Comparison of ENCODE assay signal across 1 cellular context in genomic region chr2:226835796-226836547, GRCh38.
TF ChIP-seq lines count a peak whose summit lies in the region.

A gene with protein sequence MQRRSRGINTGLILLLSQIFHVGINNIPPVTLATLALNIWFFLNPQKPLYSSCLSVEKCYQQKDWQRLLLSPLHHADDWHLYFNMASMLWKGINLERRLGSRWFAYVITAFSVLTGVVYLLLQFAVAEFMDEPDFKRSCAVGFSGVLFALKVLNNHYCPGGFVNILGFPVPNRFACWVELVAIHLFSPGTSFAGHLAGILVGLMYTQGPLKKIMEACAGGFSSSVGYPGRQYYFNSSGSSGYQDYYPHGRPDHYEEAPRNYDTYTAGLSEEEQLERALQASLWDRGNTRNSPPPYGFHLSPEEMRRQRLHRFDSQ (plus strand): TSS chr2:226836054. CDS start chr2:226864694, 28,640 bp downstream.

TF ChIP-seq in HepG2, 621 proteins besides CTCF, POLR2A, EP300 and RAD21 (continued from another document and continues in another):
- no peak for TF ChIP-seq ZNF646 (CRISPR knock-in tag; IDR thresholded peaks at IDR 0.05)
- TF ChIP-seq NCOA1 (CRISPR knock-in tag; IDR thresholded peaks at IDR 0.05): peak; percentile 54; the same call in 1 of the 2 replicates
- TF ChIP-seq KDM1A (CRISPR knock-in tag; IDR thresholded peaks at IDR 0.05): no peak
- no peak for TF ChIP-seq LCORL (IDR thresholded peaks at IDR 0.05)
- TF ChIP-seq LCORL (CRISPR knock-in tag; IDR thresholded peaks at IDR 0.05): peak; percentile 59
- no peak for TF ChIP-seq SOX5 (CRISPR knock-in tag; IDR thresholded peaks at IDR 0.05; ENCODE audit: borderline replicate concordance)
- TF ChIP-seq MYPOP (CRISPR knock-in tag; IDR thresholded peaks at IDR 0.05): peak; percentile 82; the same call in 1 of the 2 replicates
- TF ChIP-seq NR2F6 (IDR thresholded peaks at IDR 0.05): no peak
- no peak; the same call in 1 of the 2 replicates for TF ChIP-seq NR2F6 (CRISPR knock-in tag; IDR thresholded peaks at IDR 0.05)
- TF ChIP-seq PHF8 (CRISPR knock-in tag; IDR thresholded peaks at IDR 0.05): peak; percentile 72; the same call in 1 of the 2 replicates
- TF ChIP-seq ZNF331 (CRISPR knock-in tag; IDR thresholded peaks at IDR 0.05): peak; percentile 11; the same call in 1 of the 2 replicates
- peak; percentile 31; the same call in 1 of the 2 replicates for TF ChIP-seq PHF21A (CRISPR knock-in tag; IDR thresholded peaks at IDR 0.05)
- no peak for TF ChIP-seq ZNF569 (CRISPR knock-in tag; IDR thresholded peaks at IDR 0.05; ENCODE audit: borderline replicate concordance)
- no peak for TF ChIP-seq ZNF678 (CRISPR knock-in tag; IDR thresholded peaks at IDR 0.05)
- no peak for TF ChIP-seq ZNF7 (CRISPR knock-in tag; IDR thresholded peaks at IDR 0.05)
- no peak for TF ChIP-seq CERS6 (CRISPR knock-in tag; IDR thresholded peaks at IDR 0.05)
- TF ChIP-seq, protein P1, sequence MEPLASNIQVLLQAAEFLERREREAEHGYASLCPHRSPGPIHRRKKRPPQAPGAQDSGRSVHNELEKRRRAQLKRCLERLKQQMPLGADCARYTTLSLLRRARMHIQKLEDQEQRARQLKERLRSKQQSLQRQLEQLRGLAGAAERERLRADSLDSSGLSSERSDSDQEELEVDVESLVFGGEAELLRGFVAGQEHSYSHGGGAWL (CRISPR knock-in tag; IDR thresholded peaks at IDR 0.05): peak; percentile 88
- no peak for TF ChIP-seq SRF (IDR thresholded peaks at IDR 0.05; ENCODE audit: low read depth, low read length)
- peak; percentile 98 for TF ChIP-seq ZBTB38 (CRISPR knock-in tag; IDR thresholded peaks at IDR 0.05)
- TF ChIP-seq ZSCAN29 (CRISPR knock-in tag; conservative IDR thresholded peaks at IDR 0.05): peak; percentile 79; the same call in 1 of the 2 replicates
- no peak for TF ChIP-seq XRCC5 (optimal IDR thresholded peaks at IDR 0.05; ENCODE audit: low read length)
- TF ChIP-seq, protein P2, sequence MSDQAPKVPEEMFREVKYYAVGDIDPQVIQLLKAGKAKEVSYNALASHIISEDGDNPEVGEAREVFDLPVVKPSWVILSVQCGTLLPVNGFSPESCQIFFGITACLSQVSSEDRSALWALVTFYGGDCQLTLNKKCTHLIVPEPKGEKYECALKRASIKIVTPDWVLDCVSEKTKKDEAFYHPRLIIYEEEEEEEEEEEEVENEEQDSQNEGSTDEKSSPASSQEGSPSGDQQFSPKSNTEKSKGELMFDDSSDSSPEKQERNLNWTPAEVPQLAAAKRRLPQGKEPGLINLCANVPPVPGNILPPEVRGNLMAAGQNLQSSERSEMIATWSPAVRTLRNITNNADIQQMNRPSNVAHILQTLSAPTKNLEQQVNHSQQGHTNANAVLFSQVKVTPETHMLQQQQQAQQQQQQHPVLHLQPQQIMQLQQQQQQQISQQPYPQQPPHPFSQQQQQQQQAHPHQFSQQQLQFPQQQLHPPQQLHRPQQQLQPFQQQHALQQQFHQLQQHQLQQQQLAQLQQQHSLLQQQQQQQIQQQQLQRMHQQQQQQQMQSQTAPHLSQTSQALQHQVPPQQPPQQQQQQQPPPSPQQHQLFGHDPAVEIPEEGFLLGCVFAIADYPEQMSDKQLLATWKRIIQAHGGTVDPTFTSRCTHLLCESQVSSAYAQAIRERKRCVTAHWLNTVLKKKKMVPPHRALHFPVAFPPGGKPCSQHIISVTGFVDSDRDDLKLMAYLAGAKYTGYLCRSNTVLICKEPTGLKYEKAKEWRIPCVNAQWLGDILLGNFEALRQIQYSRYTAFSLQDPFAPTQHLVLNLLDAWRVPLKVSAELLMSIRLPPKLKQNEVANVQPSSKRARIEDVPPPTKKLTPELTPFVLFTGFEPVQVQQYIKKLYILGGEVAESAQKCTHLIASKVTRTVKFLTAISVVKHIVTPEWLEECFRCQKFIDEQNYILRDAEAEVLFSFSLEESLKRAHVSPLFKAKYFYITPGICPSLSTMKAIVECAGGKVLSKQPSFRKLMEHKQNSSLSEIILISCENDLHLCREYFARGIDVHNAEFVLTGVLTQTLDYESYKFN (CRISPR knock-in tag; conservative IDR thresholded peaks at IDR 0.05): 0 out of 2 replicates have a peak, but pooled peaks have one; percentile 22
- peak; percentile 46; the same call in 1 of the 2 replicates for TF ChIP-seq HINFP (CRISPR knock-in tag; IDR thresholded peaks at IDR 0.05; ENCODE audit: low read depth)
- TF ChIP-seq GATAD1 (CRISPR knock-in tag; IDR thresholded peaks at IDR 0.05): peak; percentile 81
- TF ChIP-seq ADNP (CRISPR knock-in tag; IDR thresholded peaks at IDR 0.05): no peak
- TF ChIP-seq NR2C2 (CRISPR knock-in tag; IDR thresholded peaks at IDR 0.05; ENCODE audit: borderline replicate concordance): peak; percentile 60
- TF ChIP-seq MAX (IDR thresholded peaks at IDR 0.05): peak; percentile 76
- 0 out of 4 replicates have a peak, but pooled peaks of 1 of the 2 experiments have one; percentile 30 for TF ChIP-seq KLF16 (CRISPR knock-in tag; IDR thresholded peaks at IDR 0.05)
- peak; percentile 79 for TF ChIP-seq TAF1 (CRISPR knock-in tag; IDR thresholded peaks at IDR 0.05)
- peak; percentile 89 for TF ChIP-seq ZGPAT (CRISPR knock-in tag; IDR thresholded peaks at IDR 0.05)
- TF ChIP-seq TARDBP (CRISPR knock-in tag; IDR thresholded peaks at IDR 0.05): no peak
- no peak for TF ChIP-seq ZBTB26 (CRISPR knock-in tag; IDR thresholded peaks at IDR 0.05; ENCODE audit: borderline replicate concordance)
- 0 out of 2 replicates have a peak, but pooled peaks have one; percentile 7 for TF ChIP-seq ATF1 (CRISPR knock-in tag; IDR thresholded peaks at IDR 0.05)
- TF ChIP-seq CREB1 (IDR thresholded peaks at IDR 0.05): peak; percentile 79
- peak; percentile 79 for TF ChIP-seq CREB1 (CRISPR knock-in tag; IDR thresholded peaks at IDR 0.05)
- TF ChIP-seq ZNF598 (CRISPR knock-in tag; IDR thresholded peaks at IDR 0.05; ENCODE audit: borderline replicate concordance): peak; percentile 66; the same call in 1 of the 2 replicates
- TF ChIP-seq ZNF562 (CRISPR knock-in tag; IDR thresholded peaks at IDR 0.05; ENCODE audit: borderline replicate concordance): no peak
- TF ChIP-seq SATB2 (CRISPR knock-in tag; IDR thresholded peaks at IDR 0.05): 0 out of 2 replicates have a peak, but pooled peaks have one; percentile 30
- no peak; the same call in 1 of the 2 replicates for TF ChIP-seq ZNF12 (CRISPR knock-in tag; IDR thresholded peaks at IDR 0.05)
- TF ChIP-seq ETS1 (CRISPR knock-in tag; IDR thresholded peaks at IDR 0.05): no peak; the same call in 1 of the 2 replicates
- TF ChIP-seq SALL1 (CRISPR knock-in tag; IDR thresholded peaks at IDR 0.05): peak; percentile 74
- TF ChIP-seq ZNF33A (CRISPR knock-in tag; IDR thresholded peaks at IDR 0.05; ENCODE audit: borderline replicate concordance): no peak
- TF ChIP-seq DPF2 (CRISPR knock-in tag; IDR thresholded peaks at IDR 0.05; ENCODE audit: borderline replicate concordance, low read depth): no peak
- TF ChIP-seq HDAC6 (IDR thresholded peaks at IDR 0.05; ENCODE audit: low read depth, low read length): no peak
- no peak for TF ChIP-seq PRPF4 (IDR thresholded peaks at IDR 0.05; ENCODE audit: low read depth, low read length, poor library complexity, severe bottlenecking)
- no peak for TF ChIP-seq ZNF232 (CRISPR knock-in tag; IDR thresholded peaks at IDR 0.05; ENCODE audit: borderline replicate concordance)
- no peak for TF ChIP-seq ONECUT2 (CRISPR knock-in tag; IDR thresholded peaks at IDR 0.05)
